8 cellular contexts compared by ENCODE assay signal in the genomic region with DNA sequence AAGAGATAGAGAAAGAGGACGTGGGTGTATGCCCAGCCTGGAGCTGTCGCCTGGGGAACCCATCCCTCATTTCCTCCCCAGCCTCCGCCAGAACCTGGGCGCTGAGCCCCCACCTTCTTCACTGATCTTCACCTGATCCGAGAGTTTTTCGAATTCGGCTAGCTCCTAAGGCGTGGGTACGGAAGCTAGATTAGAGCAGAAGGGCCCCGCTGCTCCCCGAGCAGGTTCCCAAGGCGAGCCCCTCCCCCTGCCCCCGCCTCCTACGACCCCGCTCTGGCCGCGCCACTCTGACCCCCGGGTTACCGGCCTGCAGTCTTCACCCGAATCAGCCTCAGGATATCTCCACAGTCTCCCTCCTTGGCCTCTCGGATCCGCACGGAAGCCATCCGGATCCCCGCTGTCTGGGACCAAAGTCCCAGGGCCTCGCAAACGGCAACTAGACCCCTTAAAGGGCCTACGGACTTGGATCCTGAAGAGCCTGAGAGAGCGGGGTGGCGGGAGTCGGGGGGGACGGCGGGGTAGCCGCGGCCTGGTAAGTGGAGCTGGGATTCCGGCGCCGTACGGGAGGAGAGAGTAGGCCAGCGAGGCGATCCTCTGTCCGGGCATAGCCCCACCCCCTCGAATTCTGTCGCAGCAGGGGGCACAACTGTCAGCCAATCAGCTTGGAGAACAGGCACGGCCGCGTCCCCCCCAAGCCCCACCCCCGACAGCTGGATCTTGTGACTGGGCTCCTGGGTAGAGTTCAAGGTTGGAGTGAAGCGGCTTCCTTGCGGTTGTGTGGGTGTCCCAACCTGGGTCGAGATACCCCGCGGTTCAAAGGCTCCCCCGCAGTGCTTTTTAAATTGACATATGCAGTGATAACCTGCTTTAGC. TPM values are rescaled to one million over a fixed set of nuclear protein-coding genes. Genes with fewer than 3 reads are reported as not detected.
DNase-seq lines count a peak whose midpoint lies in the region; ATAC-seq and TF ChIP-seq lines count a peak whose summit lies in the region.

A gene (minus strand): TSS at position 572 of the 872 bp plus-strand sequence. CDS start 186 bp downstream, at position 386.

- in situ Hi-C loops in GM13976 (cut with MboI; ENCODE audit: low sequenced_read_pairs, unreplicated experiment) = no loop called here

- DNase-seq in GM13976 (ENCODE audit: low spot score) = peak; percentile 99
- DNase-seq in NCI-H2107 (lab: John Stamatoyannopoulos, UW) = peak; percentile 66
- peak; percentile 97 for DNase-seq in WERI-Rb-1
- DNase-seq in breast epithelium (ENCODE audit: low spot score in 2 of 2) = peak; percentile 94 to 95

- no peaks in the 10 kb centered on the region for H3K4me1 ChIP-seq in breast epithelium
- peaks cover 6% of the 10 kb centered on the region; the same call in 1 of the 2 replicates for H3K4me1 ChIP-seq in iPS-20b (ENCODE audit: insufficient read depth, low read length)
- peaks cover 11 to 13% (median 11%) of the 10 kb centered on the region in 3 donors for H3K4me1 ChIP-seq in skeletal muscle tissue (ENCODE audit: control insufficient read depth in 3 of 3, insufficient read depth in 3 of 3, low read length in 3 of 3)

- H3K27ac ChIP-seq in WERI-Rb-1 = peak within 1 kb of the TSS; percentile 92
- peak within 1 kb of the TSS; percentile 97 for H3K27ac ChIP-seq in breast epithelium
- H3K27ac ChIP-seq in iPS-20b (ENCODE audit: low read length) = peak within 1 kb of the TSS; percentile 96
- peak within 1 kb of the TSS; percentile 97 for H3K27ac ChIP-seq in skeletal muscle tissue (ENCODE audit: low read depth, low read length)

- H3K9me3 ChIP-seq in WERI-Rb-1 (ENCODE audit: severe bottlenecking) (no peaks in the 10 kb centered on the region), breast epithelium (no peaks in the 10 kb centered on the region), iPS-20b (ENCODE audit: insufficient read depth, low read depth, low read length) (no peaks in the 10 kb centered on the region), skeletal muscle tissue (ENCODE audit: control insufficient read depth in 3 of 3, low read length in 3 of 3) (no peaks in the 10 kb centered on the region)

- ATAC-seq in HG02885 (IDR thresholded peaks at IDR 0.05; ENCODE audit: poor library complexity, unreplicated experiment) (peak; percentile 93), GM18519 (IDR thresholded peaks at IDR 0.05; ENCODE audit: low FRiP score, unreplicated experiment) (no peak)

- TF ChIP-seq CTCF in GM13976 (IDR thresholded peaks at IDR 0.05; ENCODE audit: borderline replicate concordance, control extremely low read depth, extremely low read depth, insufficient read depth, missing control alignments) = no peak
- no peak for TF ChIP-seq CTCF in WERI-Rb-1 (IDR thresholded peaks at IDR 0.05; ENCODE audit: low read depth, low read length)
- no peak for TF ChIP-seq CTCF in breast epithelium (IDR thresholded peaks at IDR 0.05)

- peak within 1 kb of the TSS; percentile 96 for H3K9ac ChIP-seq in iPS-20b (ENCODE audit: low read depth, low read length)
- H3K9ac ChIP-seq in skeletal muscle tissue (ENCODE audit: low read depth in 1 of 3, low read length in 3 of 3) = peak within 1 kb of the TSS; percentile 92 to 95 (median 95)

- TF ChIP-seq POLR2A in breast epithelium (IDR thresholded peaks at IDR 0.05) = peak; percentile 79

- intact Hi-C loops in breast epithelium (cut with DNase I; ENCODE audit: low total_unique reads) = no loop called here

- H3K36me3 ChIP-seq in WERI-Rb-1 (peaks cover 12% of the 10 kb centered on the region), breast epithelium (no peaks in the 10 kb centered on the region), iPS-20b (ENCODE audit: insufficient read depth, low read depth, low read length) (peaks cover 8% of the 10 kb centered on the region; the same call in 1 of the 2 replicates), skeletal muscle tissue (ENCODE audit: control insufficient read depth in 3 of 3, insufficient read depth in 3 of 3, low read length in 3 of 3) (peaks cover 4 to 5% (median 5%) of the 10 kb centered on the region in 3 donors)

- H3K4me3 ChIP-seq in WERI-Rb-1 (ENCODE audit: low read depth, low read length) (peak within 1 kb of the TSS; percentile 80), breast epithelium (peak within 1 kb of the TSS; percentile 78 to 94 (median 82)), iPS-20b (ENCODE audit: low read length) (peak within 1 kb of the TSS; percentile 80), skeletal muscle tissue (ENCODE audit: low read length in 3 of 3) (peak within 1 kb of the TSS; percentile 74 to 91 (median 91))

- H3K27me3 ChIP-seq in WERI-Rb-1 (ENCODE audit: insufficient read depth, low read depth, severe bottlenecking) (no peaks in the 10 kb centered on the region), breast epithelium (no peaks in the 10 kb centered on the region), iPS-20b (ENCODE audit: insufficient read depth, low read length) (no peaks in the 10 kb centered on the region), skeletal muscle tissue (ENCODE audit: control insufficient read depth in 3 of 3, insufficient read depth in 3 of 3, low read length in 3 of 3) (no peaks in the 10 kb centered on the region)

RNA-seq across cellular contexts. Expression of the gene that starts here (rescaled TPM):
- total RNA-seq in breast epithelium = 10 to 100 TPM; 52.5 to 78.4 (median 62.9) TPM
- 41.2 TPM for total RNA-seq in skeletal muscle tissue
